Comparison of ENCODE assay signal across 8 cellular contexts in the genomic region with DNA sequence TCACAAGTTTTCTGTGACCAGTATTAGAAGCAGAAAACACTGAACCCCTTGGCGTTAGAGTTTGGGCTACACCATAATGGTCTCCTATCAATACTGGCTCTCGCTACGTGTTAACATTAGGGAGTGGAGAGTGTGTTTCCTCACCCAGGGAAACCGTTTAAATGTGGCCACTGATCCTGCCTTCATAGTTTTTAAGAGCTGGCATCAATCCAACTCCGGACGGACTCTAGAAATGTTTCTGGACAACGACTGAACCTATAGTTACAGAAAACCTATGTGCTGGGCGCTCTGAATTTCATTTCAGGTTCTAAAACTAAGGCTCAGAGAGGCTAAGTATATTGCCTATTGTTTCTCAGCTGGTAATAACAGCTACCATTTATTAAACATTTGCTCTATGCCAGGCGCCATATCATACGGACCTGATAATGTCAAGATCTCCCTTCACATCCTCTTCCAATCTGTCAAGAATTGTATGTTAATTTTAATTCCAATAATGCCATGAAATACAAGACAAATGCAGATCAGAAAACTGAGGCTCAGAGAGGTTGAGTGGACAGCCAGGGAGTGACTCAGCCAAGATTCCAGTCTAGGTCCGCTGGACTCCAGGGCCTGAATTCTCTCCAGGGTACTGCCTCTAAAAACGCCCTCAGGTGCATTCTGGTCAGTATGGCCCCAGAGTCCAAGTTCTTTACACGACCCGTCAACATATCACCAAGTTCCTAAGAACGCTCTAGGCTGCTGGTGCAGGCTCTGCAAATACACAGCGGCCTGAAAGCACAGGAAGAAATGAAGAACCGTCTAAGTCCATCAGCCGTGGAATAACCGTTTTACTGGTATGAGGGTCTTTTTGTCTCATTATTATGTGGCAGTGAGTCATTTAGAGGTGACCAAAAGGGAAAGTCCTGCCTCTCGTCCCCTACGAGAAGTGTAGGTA. TPM values are rescaled to one million over a fixed set of nuclear protein-coding genes. Genes with fewer than 3 reads are reported as not detected.
A peak's percentile ranks its signal among the peaks of the same experiment; 100 is the strongest.
DNase-seq lines count a peak whose midpoint lies in the region; ATAC-seq and TF ChIP-seq lines count a peak whose summit lies in the region.

No MANE protein-coding gene starts in this region.

- in situ Hi-C loops in Caki2 (cut with HindIII; ENCODE audit: low pct_unique_long_range_greater_than_20kb, low sequenced_read_pairs) (no loop called here), GM13976 (cut with MboI; ENCODE audit: low sequenced_read_pairs, unreplicated experiment) (no loop called here)

- H3K27ac Mint-ChIP-seq in activated T-helper 2 cell treated with anti-CD3 and anti-CD28 coated beads, Interferon-gamma antibody, Interleukin-2, Interleukin-4, amounts not matched to agents 10 μg/mL and 5 μg/mL and 100 μg/mL, durations not matched to agents 14 hours and 24 hours and 36 hours = peak overlapping the region; percentile 100

- peaks cover 47% of the 10 kb centered on the region for H3K4me1 ChIP-seq in left ventricle myocardium inferior

- peak overlapping the region; percentile 97 for H3K4me3 ChIP-seq in left ventricle myocardium inferior

- no peaks in the 10 kb centered on the region for H3K36me3 ChIP-seq in left ventricle myocardium inferior

- ATAC-seq in HG02973 (IDR thresholded peaks at IDR 0.05; ENCODE audit: unreplicated experiment) = no peak
- no peak for ATAC-seq in GM18861 (IDR thresholded peaks at IDR 0.05; ENCODE audit: unreplicated experiment)

- H3K27ac ChIP-seq in left ventricle myocardium inferior (replicated peaks) = peak overlapping the region; percentile 98

- H3K27me3 ChIP-seq in left ventricle myocardium inferior (ENCODE audit: low read depth) = no peaks in the 10 kb centered on the region

- no peaks in the 10 kb centered on the region for H3K9me3 Mint-ChIP-seq in activated T-helper 2 cell treated with anti-CD3 and anti-CD28 coated beads, Interferon-gamma antibody, Interleukin-2, Interleukin-4, amounts not matched to agents 10 μg/mL and 5 μg/mL and 100 μg/mL, durations not matched to agents 14 hours and 24 hours and 36 hours

- DNase-seq in Caki2 (ENCODE audit: low read depth) (peak; percentile 22), HPDE6-E6E7 (ENCODE audit: extremely low spot score) (peak; percentile 32), left ventricle myocardium inferior (no peak), renal cortical epithelial cell (ENCODE audit: low read depth) (peak; percentile 67), GM13976 (ENCODE audit: low spot score) (no peak)
- DNase-seq in activated T-helper 2 cell treated with anti-CD3 and anti-CD28 coated beads, Interferon-gamma antibody, Interleukin-2, Interleukin-4, amounts not matched to agents 10 μg/mL and 5 μg/mL and 100 μg/mL, durations not matched to agents 14 hours and 24 hours and 36 hours (ENCODE audit: low spot score) = no peak

- intact Hi-C loops in activated T-helper 2 cell treated with anti-CD3 and anti-CD28 coated beads, Interferon-gamma antibody, Interleukin-2, Interleukin-4, amounts not matched to agents 10 μg/mL and 5 μg/mL and 100 μg/mL, durations not matched to agents 14 hours and 24 hours and 36 hours (cut with micrococcal nuclease) = loop anchor here (1.0 to 5.0 kb wide), 2 partner anchors 105 to 125 kb away; no protein-coding TSS in a partner anchor
- intact Hi-C loops in left ventricle myocardium inferior (cut with micrococcal nuclease) = no loop called here

- H3K4me1 Mint-ChIP-seq in activated T-helper 2 cell treated with anti-CD3 and anti-CD28 coated beads, Interferon-gamma antibody, Interleukin-2, Interleukin-4, amounts not matched to agents 10 μg/mL and 5 μg/mL and 100 μg/mL, durations not matched to agents 14 hours and 24 hours and 36 hours (ENCODE audit: low read depth) = peaks cover 52% of the 10 kb centered on the region

- TF ChIP-seq CTCF in left ventricle myocardium inferior (IDR thresholded peaks at IDR 0.05; ENCODE audit: borderline replicate concordance) (no peak), GM13976 (IDR thresholded peaks at IDR 0.05; ENCODE audit: borderline replicate concordance, control extremely low read depth, extremely low read depth, insufficient read depth, missing control alignments) (no peak)

- no peaks in the 10 kb centered on the region for H3K27me3 Mint-ChIP-seq in activated T-helper 2 cell treated with anti-CD3 and anti-CD28 coated beads, Interferon-gamma antibody, Interleukin-2, Interleukin-4, amounts not matched to agents 10 μg/mL and 5 μg/mL and 100 μg/mL, durations not matched to agents 14 hours and 24 hours and 36 hours (ENCODE audit: low read depth)

- H3K9me3 ChIP-seq in left ventricle myocardium inferior (replicated peaks) = peaks cover 3% of the 10 kb centered on the region

- peak overlapping the region; percentile 96 for H3K4me3 Mint-ChIP-seq in activated T-helper 2 cell treated with anti-CD3 and anti-CD28 coated beads, Interferon-gamma antibody, Interleukin-2, Interleukin-4, amounts not matched to agents 10 μg/mL and 5 μg/mL and 100 μg/mL, durations not matched to agents 14 hours and 24 hours and 36 hours (ENCODE audit: low read depth)

- peaks cover 40% of the 10 kb centered on the region for H3K36me3 Mint-ChIP-seq in activated T-helper 2 cell treated with anti-CD3 and anti-CD28 coated beads, Interferon-gamma antibody, Interleukin-2, Interleukin-4, amounts not matched to agents 10 μg/mL and 5 μg/mL and 100 μg/mL, durations not matched to agents 14 hours and 24 hours and 36 hours (ENCODE audit: low read depth)

RNA-seq across cellular contexts. Expression of gene ASXL1, which starts 0.9 kb away (rescaled TPM):
- 17.3 and 25.7 TPM in 2 replicates for total RNA-seq in Caki2 (2014; rRNA removed; shearing (Covaris generic); ENCODE audit: low replicate concordance)
- 141 and 145 TPM in 2 replicates for total RNA-seq in activated T-helper 2 cell treated with anti-CD3 and anti-CD28 coated beads, Interferon-gamma antibody, Interleukin-2, Interleukin-4, amounts not matched to agents 10 μg/mL and 5 μg/mL and 100 μg/mL, durations not matched to agents 14 hours and 24 hours and 36 hours
- total RNA-seq in left ventricle myocardium inferior = 25.0 TPM
- total RNA-seq in renal cortical epithelial cell = 27.1 and 54.8 TPM in 2 replicates

Comparison
In these comparisons a context has a peak if more than half of its experiments do, and no peak if none do; other contexts are left out.
1. DNase-seq: peak in Caki2 (single experiment), HPDE6-E6E7 (single experiment) and renal cortical epithelial cell (single experiment); none in activated T-helper 2 cell treated with anti-CD3 and anti-CD28 coated beads, Interferon-gamma antibody, Interleukin-2, Interleukin-4, amounts not matched to agents 10 μg/mL and 5 μg/mL and 100 μg/mL, durations not matched to agents 14 hours and 24 hours and 36 hours (single experiment), left ventricle myocardium inferior (single experiment) and GM13976 (single experiment).